Comparison of ENCODE assay signal across 7 cellular contexts in genomic region chr17:14301279-14301760, GRCh38. TPM values are rescaled to one million over a fixed set of nuclear protein-coding genes. Genes with fewer than 3 reads are reported as not detected.
DNase-seq lines count a peak whose midpoint lies in the region; ATAC-seq and TF ChIP-seq lines count a peak whose summit lies in the region.

No MANE protein-coding gene starts in this region.

- TF ChIP-seq POLR2A in prostate gland (IDR thresholded peaks at IDR 0.05): no peak

- peak; percentile 60 for DNase-seq in activated CD4-positive, CD25-positive, alpha-beta regulatory T cell treated with anti-CD3 and anti-CD28 coated beads, Interleukin-2, amount 50 U/mL, for 72 hours
- DNase-seq in foreskin fibroblast (no peak), prostate gland (ENCODE audit: low spot score) (no peak), NCI-H2196 treated with DMSO at 0.1 percent for 48 hours (lab: John Stamatoyannopoulos, UW; ENCODE audit: unreplicated experiment) (no peak), NCI-H187 treated with DMSO at 0.1 percent for 48 hours (lab: John Stamatoyannopoulos, UW) (no peak)

- H3K4me1 ChIP-seq in prostate gland (replicated peaks): no peaks in the 10 kb centered on the region

- no peaks in the 10 kb centered on the region for H3K9me3 ChIP-seq in prostate gland

- peak; percentile 1 for ATAC-seq in GM18907 (IDR thresholded peaks at IDR 0.05; ENCODE audit: unreplicated experiment)
- ATAC-seq in HG03280 (IDR thresholded peaks at IDR 0.05; ENCODE audit: unreplicated experiment): peak; percentile 4

- H3K36me3 ChIP-seq in prostate gland: no peaks in the 10 kb centered on the region

- TF ChIP-seq CTCF in foreskin fibroblast (IDR thresholded peaks at IDR 0.05; ENCODE audit: low read depth, low read length): no peak
- peak in 1 of 4 experiments; percentile 3 for TF ChIP-seq CTCF in prostate gland (IDR thresholded peaks at IDR 0.05)

- peaks cover 14% of the 10 kb centered on the region for H3K27me3 ChIP-seq in prostate gland (replicated peaks; ENCODE audit: insufficient read depth)

- H3K4me3 ChIP-seq in foreskin fibroblast (ENCODE audit: low read depth in 1 of 2, low read length in 2 of 2): peak overlapping the region; percentile 87 to 95
- peak overlapping the region; percentile 55 to 63 for H3K4me3 ChIP-seq in prostate gland

- intact Hi-C loops in prostate gland (cut with DNase I): loop anchor here (2.0 to 10.0 kb wide), 4 partner anchors 234 to 1269 kb away; partner anchors contain the start of gene COX10

- WGBS in prostate gland: under 1% methylated on average over 37 of the region's 56 CpGs

- H3K27ac ChIP-seq in prostate gland: peak overlapping the region; percentile 73 to 77

RNA-seq across cellular contexts. Expression of gene HS3ST3B1, which starts 0.4 kb away (rescaled TPM):
- total RNA-seq in prostate gland: 1 to 10 TPM; 2.8 to 4.1 TPM
